Comparison of ENCODE assay signal across 28 cellular contexts in genomic region chr11:1506981-1507380, GRCh38. TPM values are rescaled to one million over a fixed set of nuclear protein-coding genes. Genes with fewer than 3 reads are reported as not detected.
A peak's percentile ranks its signal among the peaks of the same experiment; 100 is the strongest.
DNase-seq lines count a peak whose midpoint lies in the region; ATAC-seq and TF ChIP-seq lines count a peak whose summit lies in the region.
"Had no signal": no experiment of that assay in that cellular context is flagged by ENCODE, and none has a peak within 500 bp of the region (broad histone marks: within the 10 kb centered on the region; RNA-seq: fewer than 3 reads in every experiment).

No MANE protein-coding gene starts in this region.

- H3K27ac Mint-ChIP-seq in activated T-cell treated with anti-CD3 and anti-CD28 coated beads, Interleukin-2, amount 50 U/mL, for 24 hours: peak overlapping the region; percentile 73
- peak overlapping the region in 3 of 5 experiments; percentile 16 to 61 (median 31) for H3K27ac Mint-ChIP-seq in brain
- H3K27ac Mint-ChIP-seq: mesothelial cell of epicardium had no signal

- H3K9me3 ChIP-seq in lower lobe of right lung (no peaks in the 10 kb centered on the region), stomach smooth muscle (ENCODE audit: control insufficient read depth in 2 of 2, low read length in 2 of 2) (no peaks in the 10 kb centered on the region)
- H3K9me3 ChIP-seq: adrenal gland, esophagus muscularis mucosa, heart left ventricle, spleen, suprapubic skin, uterus had no signal

- H3K4me1 Mint-ChIP-seq in activated T-cell treated with anti-CD3 and anti-CD28 coated beads, Interleukin-2, amount 50 U/mL, for 24 hours (ENCODE audit: low read depth): peaks cover 47% of the 10 kb centered on the region
- peaks cover 50% of the 10 kb centered on the region for H3K4me1 Mint-ChIP-seq in brain

- in situ Hi-C loops in GM13976 (cut with MboI; ENCODE audit: low sequenced_read_pairs, unreplicated experiment): no loop called here

- H3K36me3 ChIP-seq in lower lobe of right lung: no peaks in the 10 kb centered on the region
- no peaks in the 10 kb centered on the region for H3K36me3 ChIP-seq in stomach smooth muscle (ENCODE audit: control insufficient read depth in 2 of 2, insufficient read depth in 2 of 2, low read length in 2 of 2)
- H3K36me3 ChIP-seq: adrenal gland, esophagus muscularis mucosa, suprapubic skin, uterus had no signal

- DNase-seq in activated T-cell treated with anti-CD3 and anti-CD28 coated beads, Interleukin-2, amount 50 U/mL, for 24 hours: no peak
- no peak for DNase-seq in activated T-cell treated with anti-CD3 and anti-CD28 coated beads, Interleukin-2, amount 50 U/mL, for 48 hours
- DNase-seq in lower lobe of right lung (peak; percentile 41), GM13976 (ENCODE audit: low spot score) (no peak), NCI-H2171 treated with DMSO at 0.1 percent for 48 hours (lab: John Stamatoyannopoulos, UW) (no peak)
- DNase-seq: 8988T; activated effector memory CD4-positive, alpha-beta T cell treated with anti-CD3 and anti-CD28 coated beads, Interleukin-2, amount 50 U/mL, for 16 hours; activated T-cell treated with anti-CD3 and anti-CD28 coated beads for 4 hours; CD4-positive, alpha-beta memory T cell; cortex of kidney; EL; foreskin keratinocyte; naive B cell; NCI-H1092; NCI-H187 treated with DMSO at 0.1 percent for 48 hours; NCI-H524 treated with DMSO at 0.1 percent for 48 hours; spleen; stimulated activated CD4-positive, alpha-beta T cell treated with anti-CD3 and anti-CD28 coated beads, Interleukin-4, amount 100 ng/mL, for 1 hour; T-helper 2 cell; uterus had no signal

- H3K9me3 Mint-ChIP-seq in activated T-cell treated with anti-CD3 and anti-CD28 coated beads, Interleukin-2, amount 50 U/mL, for 24 hours: no peaks in the 10 kb centered on the region
- no peaks in the 10 kb centered on the region for H3K9me3 Mint-ChIP-seq in brain
- H3K9me3 Mint-ChIP-seq: mesothelial cell of epicardium, naive B cell had no signal

- TF ChIP-seq CTCF in brain (conservative IDR thresholded peaks at IDR 0.05): no peak
- TF ChIP-seq CTCF in lower lobe of right lung (IDR thresholded peaks at IDR 0.05): no peak
- no peak for TF ChIP-seq CTCF in GM13976 (IDR thresholded peaks at IDR 0.05; ENCODE audit: borderline replicate concordance, control extremely low read depth, extremely low read depth, insufficient read depth, missing control alignments)

- H3K4me3 ChIP-seq in lower lobe of right lung: no peak overlapping the region
- H3K4me3 ChIP-seq in stomach smooth muscle (ENCODE audit: low read length in 2 of 2): no peak overlapping the region
- H3K4me3 ChIP-seq: adrenal gland, esophagus muscularis mucosa, heart left ventricle, spleen, suprapubic skin, uterus had no signal

- H3K27me3 ChIP-seq in lower lobe of right lung (ENCODE audit: low read depth) (no peaks in the 10 kb centered on the region), stomach smooth muscle (ENCODE audit: control insufficient read depth in 1 of 2, insufficient read depth in 2 of 2, low read length in 2 of 2) (no peaks in the 10 kb centered on the region)
- H3K27me3 ChIP-seq: adrenal gland, esophagus muscularis mucosa, foreskin keratinocyte, heart left ventricle, spleen, suprapubic skin, uterus had no signal

- no peaks in the 10 kb centered on the region for H3K27me3 Mint-ChIP-seq in activated T-cell treated with anti-CD3 and anti-CD28 coated beads, Interleukin-2, amount 50 U/mL, for 24 hours
- H3K27me3 Mint-ChIP-seq in brain: peaks cover 4% of the 10 kb centered on the region
- H3K27me3 Mint-ChIP-seq: CD4-positive, alpha-beta memory T cell; naive B cell had no signal

- H3K4me1 ChIP-seq in lower lobe of right lung: peaks cover 69% of the 10 kb centered on the region
- peaks cover 52% of the 10 kb centered on the region for H3K4me1 ChIP-seq in stomach smooth muscle (ENCODE audit: control insufficient read depth, insufficient read depth, low read length)
- H3K4me1 ChIP-seq: foreskin keratinocyte had no signal

- ATAC-seq in lower lobe of right lung (no peak), GM19351 (IDR thresholded peaks at IDR 0.05; ENCODE audit: unreplicated experiment) (no peak)
- ATAC-seq: foreskin keratinocyte had no signal

- no peaks in the 10 kb centered on the region for H3K36me3 Mint-ChIP-seq in activated T-cell treated with anti-CD3 and anti-CD28 coated beads, Interleukin-2, amount 50 U/mL, for 24 hours (ENCODE audit: low read depth)
- H3K36me3 Mint-ChIP-seq in brain: no peaks in the 10 kb centered on the region
- H3K36me3 Mint-ChIP-seq: mesothelial cell of epicardium, naive B cell had no signal

- H3K9ac ChIP-seq in stomach smooth muscle (ENCODE audit: low read length in 2 of 2): no peak overlapping the region

- H3K27ac ChIP-seq in lower lobe of right lung (no peak overlapping the region), stomach smooth muscle (ENCODE audit: low read length) (peak overlapping the region; percentile 11)
- H3K27ac ChIP-seq: adrenal gland, foreskin keratinocyte, suprapubic skin, uterus had no signal

- intact Hi-C loops in lower lobe of right lung (cut with DNase I): no loop called here

- no peak overlapping the region for H3K4me3 Mint-ChIP-seq in activated T-cell treated with anti-CD3 and anti-CD28 coated beads, Interleukin-2, amount 50 U/mL, for 24 hours
- no peak overlapping the region for H3K4me3 Mint-ChIP-seq in brain
- H3K4me3 Mint-ChIP-seq: CD4-positive, alpha-beta memory T cell; mesothelial cell of epicardium had no signal

RNA-seq across cellular contexts. Expression of gene MOB2, which starts 20.4 kb away (rescaled TPM):
- polyA plus RNA-seq in brain (ENCODE audit: insufficient read depth, low read depth, low replicate concordance): 37.6 TPM
- total RNA-seq in lower lobe of right lung: 50.4 TPM
